Comparison of ENCODE assay signal across 16 cellular contexts in genomic region chr1:43267818-43268425, GRCh38. TPM values are rescaled to one million over a fixed set of nuclear protein-coding genes. Genes with fewer than 3 reads are reported as not detected.
A peak's percentile ranks its signal among the peaks of the same experiment; 100 is the strongest.
DNase-seq lines count a peak whose midpoint lies in the region; ATAC-seq and TF ChIP-seq lines count a peak whose summit lies in the region.
"Had no signal": no experiment of that assay in that cellular context is flagged by ENCODE, and none has a peak within 500 bp of the region (broad histone marks: within the 10 kb centered on the region; RNA-seq: fewer than 3 reads in every experiment).

No MANE protein-coding gene starts in this region.

- BruUV-seq in A673 (replicated peaks; lab: Mats Ljungman, UMichigan) = no TSS peak

- peaks cover 18% of the 10 kb centered on the region for H3K4me1 Mint-ChIP-seq in type B pancreatic cell (ENCODE audit: unreplicated experiment)

- H3K9me3 ChIP-seq in hepatocyte (ENCODE audit: low read depth) (peaks cover 5% of the 10 kb centered on the region), A673 (ENCODE audit: low read depth, low read length, poor library complexity, severe bottlenecking) (peaks cover 8% of the 10 kb centered on the region)

- POLR2A ChIA-PET in A673 (lab: Charles Lee; ENCODE audit: low non-redundant PET) = interaction anchor here (0.6 kb wide), 1 partner anchor 808 kb away, joined by 3 read pairs; no protein-coding TSS in a partner anchor

- H3K27ac Mint-ChIP-seq in type B pancreatic cell = peak overlapping the region; percentile 33
- H3K27ac Mint-ChIP-seq: IgD-negative memory B cell had no signal

- peaks cover 4% of the 10 kb centered on the region for H3K36me3 Mint-ChIP-seq in type B pancreatic cell

- DNase-seq in RPMI8226 (peak; percentile 1), hepatocyte (ENCODE audit: low spot score) (no peak), posterior vena cava (ENCODE audit: low spot score) (peak; percentile 31), type B pancreatic cell (ENCODE audit: extremely low spot score, unreplicated experiment) (no peak), A673 (ENCODE audit: low spot score) (no peak), CD1c-positive myeloid dendritic cell (ENCODE audit: extremely low spot score) (no peak)
- DNase-seq: DMS153; NCI-H146; NCI-H2227 treated with DMSO at 0.1 percent for 48 hours; NCI-H526; NK-92 treated with Interleukin-12 subunit alpha and Interleukin-12 subunit beta, amount 100 ng/mL, for 24 hours; OCI-M1 had no signal

- peaks cover 5% of the 10 kb centered on the region for H3K79me2 ChIP-seq in hepatocyte

- H4K20me1 ChIP-seq in hepatocyte (ENCODE audit: insufficient read depth, poor library complexity, severe bottlenecking) = no peaks in the 10 kb centered on the region
- H4K20me1 ChIP-seq: BLaER1 had no signal

- no peaks in the 10 kb centered on the region for H3K36me3 ChIP-seq in hepatocyte (replicated peaks; ENCODE audit: insufficient read depth, low read depth)
- H3K36me3 ChIP-seq in A673 (ENCODE audit: insufficient read depth, low read length, poor library complexity, severe bottlenecking) = no peaks in the 10 kb centered on the region
- H3K36me3 ChIP-seq: BLaER1 had no signal

- no peaks in the 10 kb centered on the region for H3K9me2 ChIP-seq in hepatocyte (replicated peaks; ENCODE audit: insufficient read depth)

- H3K27me3 ChIP-seq in hepatocyte (no peaks in the 10 kb centered on the region), A673 (replicated peaks; ENCODE audit: insufficient read depth, low read depth, low read length, poor library complexity) (no peaks in the 10 kb centered on the region)
- H3K27me3 ChIP-seq: BLaER1 had no signal

- H3K4me1 ChIP-seq in hepatocyte (ENCODE audit: insufficient read depth) = peaks cover 12% of the 10 kb centered on the region
- H3K4me1 ChIP-seq in A673 (ENCODE audit: insufficient read depth, low read length, poor library complexity, severe bottlenecking) = no peaks in the 10 kb centered on the region
- H3K4me1 ChIP-seq: BLaER1 had no signal

- peaks cover 4% of the 10 kb centered on the region for H3K9me3 Mint-ChIP-seq in type B pancreatic cell

- H3K4me3 ChIP-seq in hepatocyte (no peak overlapping the region), A673 (ENCODE audit: low read depth, low read length, poor library complexity, severe bottlenecking) (no peak overlapping the region)
- H3K4me3 ChIP-seq: BLaER1, SK-N-MC had no signal

- H3K27me3 Mint-ChIP-seq in type B pancreatic cell = peaks cover 3% of the 10 kb centered on the region

- H3K4me2 ChIP-seq in hepatocyte = no peak overlapping the region
- H3K4me2 ChIP-seq: BLaER1 had no signal

- no peak for ATAC-seq in GM18867 (IDR thresholded peaks at IDR 0.05; ENCODE audit: unreplicated experiment)

- no peak overlapping the region for H2AFZ ChIP-seq in hepatocyte

- 87% methylated on average over 3 of the region's 3 CpGs for WGBS in hepatocyte (ENCODE audit: low lambda C conversion rate, missing lambda C conversion rate)

- TF ChIP-seq CTCF in hepatocyte (IDR thresholded peaks at IDR 0.05; ENCODE audit: poor library complexity) = no peak
- TF ChIP-seq CTCF in type B pancreatic cell (conservative IDR thresholded peaks at IDR 0.05) = no peak
- TF ChIP-seq CTCF in A673 (conservative IDR thresholded peaks at IDR 0.05; ENCODE audit: low read depth, low read length) = no peak

- no peak overlapping the region for H3K4me3 Mint-ChIP-seq in type B pancreatic cell
- H3K4me3 Mint-ChIP-seq: IgD-negative memory B cell had no signal

- H3K27ac ChIP-seq in hepatocyte = peak overlapping the region; percentile 39
- H3K27ac ChIP-seq in A673 (ENCODE audit: low read depth, low read length, poor library complexity, severe bottlenecking) = no peak overlapping the region
- H3K27ac ChIP-seq: BLaER1, SK-N-MC had no signal

- CTCF ChIA-PET in A673 (lab: Charles Lee) = no interaction called here

- intact Hi-C loops in posterior vena cava (cut with DNase I) = no loop called here
- intact Hi-C loops in A673 (cut with micrococcal nuclease; ENCODE audit: unreplicated experiment) = no loop called here

RNA-seq across cellular contexts. Expression of gene TMEM125, which starts 1.9 kb away (rescaled TPM):
- total RNA-seq in hepatocyte (28.7 and 29.8 TPM in 2 replicates), posterior vena cava (under 1 TPM in 1 of 2 donors, not detected in 1; 0.29 TPM), type B pancreatic cell (ENCODE audit: low replicate concordance) (19.8 and 51.7 TPM in 2 replicates), A673 (2021) (not detected in 2 replicates)
- polyA plus RNA-seq in hepatocyte = 43.1 and 50.3 TPM in 2 replicates
- polyA plus RNA-seq: IgD-negative memory B cell had no signal

RNA-seq across cellular contexts. Expression of gene C1orf210, which starts 17.5 kb away (rescaled TPM):
- total RNA-seq in hepatocyte = 32.3 and 43.9 TPM in 2 replicates
- 30.5 and 47.4 TPM in 2 replicates for polyA plus RNA-seq in hepatocyte
- total RNA-seq in posterior vena cava = not detected
- 9.9 and 17.2 TPM in 2 replicates for total RNA-seq in type B pancreatic cell (ENCODE audit: low replicate concordance)
- total RNA-seq in A673 (2021) = not detected in 2 replicates
- polyA plus RNA-seq: IgD-negative memory B cell had no signal

RNA-seq across cellular contexts. Expression of gene TIE1, which starts 32.9 kb away (rescaled TPM):
- total RNA-seq in hepatocyte (1.2 and 1.8 TPM in 2 replicates), posterior vena cava (10 to 100 TPM; 32.5 to 46.6 TPM), type B pancreatic cell (ENCODE audit: low replicate concordance) (1.3 TPM in 1 of 2 replicates, not detected in the other), A673 (2021) (not detected in 2 replicates)
- 0.33 and 1.8 TPM in 2 replicates for polyA plus RNA-seq in hepatocyte
- polyA plus RNA-seq: IgD-negative memory B cell had no signal

Comparison
In these comparisons a context has a peak if more than half of its experiments do, and no peak if none do; other contexts are left out.
1. DNase-seq: peak in RPMI8226 (single experiment) and posterior vena cava (single experiment); none in hepatocyte (single experiment), type B pancreatic cell (single experiment), A673 (single experiment) and CD1c-positive myeloid dendritic cell (single experiment).
2. RNA of gene TMEM125, which starts 1.9 kb away (total RNA-seq): 28.7 to 29.8 TPM in hepatocyte and 19.8 to 51.7 TPM in type B pancreatic cell; 0.29 TPM in posterior vena cava and not detected in A673; every median in the first group is over 10 times any median in the second.
3. RNA of gene C1orf210, which starts 17.5 kb away (total RNA-seq): 32.3 to 43.9 TPM in hepatocyte and 9.9 to 17.2 TPM in type B pancreatic cell; not detected in posterior vena cava and not detected in A673; every median in the first group is over 10 times any median in the second.
4. RNA of gene TIE1, which starts 32.9 kb away (total RNA-seq): 32.5 to 46.6 TPM in posterior vena cava; 1.3 TPM in type B pancreatic cell, 1.2 to 1.8 TPM in hepatocyte and not detected in A673; every median in the first group is over 10 times any median in the second.